In the genomic region with DNA sequence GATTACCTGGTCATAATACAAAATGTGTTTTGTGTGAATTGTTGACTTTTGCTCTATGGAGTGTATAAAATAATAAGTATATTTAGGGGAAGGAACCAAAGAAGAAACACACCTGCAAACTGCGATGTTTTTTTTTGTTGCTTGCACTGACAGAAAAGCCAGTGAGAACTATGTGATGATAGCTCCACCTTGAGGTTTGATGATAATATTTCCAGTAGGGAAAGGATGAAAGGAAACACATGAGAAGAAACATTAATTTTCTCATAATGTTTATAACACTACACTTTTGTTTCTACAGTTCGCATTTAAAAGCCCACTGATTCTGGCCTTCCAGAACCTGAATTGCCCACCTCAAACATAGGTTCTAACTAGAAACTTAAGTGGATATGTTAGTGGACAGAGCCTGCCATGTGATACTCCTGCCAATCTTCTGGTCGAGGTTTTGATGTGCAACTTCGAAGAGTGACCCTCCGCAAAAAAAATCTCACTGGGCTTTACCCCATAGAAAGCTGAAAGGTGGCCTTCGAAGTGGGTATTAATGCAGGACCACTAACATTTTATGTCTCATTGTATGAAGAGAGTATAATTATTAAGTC, we compare ENCODE assay signal across 8 cellular contexts.
DNase-seq lines count a peak whose midpoint lies in the region; ATAC-seq and TF ChIP-seq lines count a peak whose summit lies in the region.

No MANE protein-coding gene starts in this region.

- no peak overlapping the region for H3K27ac Mint-ChIP-seq in glutamatergic neuron (ENCODE audit: unreplicated experiment)
- H3K27ac Mint-ChIP-seq in T-cell = no peak overlapping the region

- no peak for TF ChIP-seq POLR2A in tibial nerve (IDR thresholded peaks at IDR 0.05)

- CTCF ChIA-PET in T-cell (lab: Charles Lee) = no interaction called here

- no peak overlapping the region for H3K4me3 Mint-ChIP-seq in glutamatergic neuron (ENCODE audit: unreplicated experiment)
- no peak overlapping the region for H3K4me3 Mint-ChIP-seq in T-cell

- 50 to 57% methylated on average over 6 of the region's 6 CpGs for WGBS in tibial nerve, 2 donors

- H3K4me3 ChIP-seq in tibial nerve = no peak overlapping the region

- in situ Hi-C loops in KBM-7 (cut with MboI; ENCODE audit: low pct_unique_long_range_greater_than_20kb, low sequenced_read_pairs) = no loop called here

- peak; percentile 68 for DNase-seq in DMS53 (lab: John Stamatoyannopoulos, UW)
- peak; percentile 28 for DNase-seq in KBM-7
- peak; percentile 36 for DNase-seq in SHP77 treated with DMSO at 0.1 percent for 48 hours (lab: John Stamatoyannopoulos, UW)
- no peak for DNase-seq in glutamatergic neuron
- DNase-seq in tibial nerve (ENCODE audit: low spot score in 2 of 2) = no peak
- DNase-seq in T-cell = no peak
- DNase-seq in GM19238 (ENCODE audit: insufficient read length, low spot score) = no peak

- H3K9me3 ChIP-seq in tibial nerve = no peaks in the 10 kb centered on the region

- H3K4me1 Mint-ChIP-seq in glutamatergic neuron (ENCODE audit: low read depth, unreplicated experiment) (peaks cover 2% of the 10 kb centered on the region), T-cell (no peaks in the 10 kb centered on the region)

- ATAC-seq in T-cell (replicated peaks in 1 of 4) = no peak
- ATAC-seq in GM21825 (IDR thresholded peaks at IDR 0.05; ENCODE audit: unreplicated experiment) = no peak

- H3K9me3 Mint-ChIP-seq in glutamatergic neuron (ENCODE audit: unreplicated experiment) = no peaks in the 10 kb centered on the region
- H3K9me3 Mint-ChIP-seq in T-cell = peaks cover 3 to 5% (median 4%) of the 10 kb centered on the region in 3 donors

- POLR2A ChIA-PET in T-cell (lab: Charles Lee) = no interaction called here

- no peak overlapping the region for H3K27ac ChIP-seq in tibial nerve

- peak; percentile 72 for TF ChIP-seq CTCF in glutamatergic neuron (IDR thresholded peaks at IDR 0.05; ENCODE audit: partially characterized antibody, unreplicated experiment)
- TF ChIP-seq CTCF in tibial nerve (IDR thresholded peaks at IDR 0.05) = peak in 3 of 5 experiments; percentile 10 to 38 (median 14)

- H3K36me3 Mint-ChIP-seq in glutamatergic neuron (ENCODE audit: unreplicated experiment) (no peaks in the 10 kb centered on the region), T-cell (no peaks in the 10 kb centered on the region)

- no peaks in the 10 kb centered on the region for H3K27me3 Mint-ChIP-seq in glutamatergic neuron (ENCODE audit: unreplicated experiment)
- H3K27me3 Mint-ChIP-seq in T-cell = no peaks in the 10 kb centered on the region

- H3K4me1 ChIP-seq in tibial nerve = no peaks in the 10 kb centered on the region

- TF ChIP-seq EP300 in tibial nerve (IDR thresholded peaks at IDR 0.05) = no peak

- no peaks in the 10 kb centered on the region for H3K27me3 ChIP-seq in tibial nerve

- no peaks in the 10 kb centered on the region for H3K36me3 ChIP-seq in tibial nerve

Comparison
In these comparisons a context has a peak if more than half of its experiments do, and no peak if none do; other contexts are left out.
1. DNase-seq: peak in DMS53 (single experiment), KBM-7 (single experiment) and SHP77 treated with DMSO at 0.1 percent for 48 hours (single experiment); none in glutamatergic neuron (single experiment), tibial nerve (0 of 2), T-cell (0 of 34) and GM19238 (single experiment).